19 cellular contexts compared by ENCODE assay signal in the genomic region with DNA sequence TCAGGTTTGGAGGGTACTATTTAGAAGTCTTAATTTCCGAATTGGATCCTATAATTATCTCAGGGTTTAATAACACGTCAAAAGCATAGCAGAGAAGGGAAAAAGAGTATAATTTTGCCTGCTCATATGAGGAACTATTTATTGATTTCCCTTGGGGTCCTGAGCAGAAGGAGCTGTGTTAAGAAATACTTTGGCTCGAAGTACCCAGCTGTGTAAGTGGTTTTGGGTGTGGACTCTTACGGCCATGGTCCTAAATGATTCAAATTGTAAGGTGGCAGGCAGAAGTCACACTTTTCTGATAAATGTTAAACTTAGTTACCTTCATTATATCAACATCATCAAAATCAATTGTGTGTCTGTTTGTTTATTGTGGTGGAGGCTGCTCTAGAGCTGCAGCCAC.
DNase-seq lines count a peak whose midpoint lies in the region; ATAC-seq, FAIRE-seq and TF ChIP-seq lines count a peak whose summit lies in the region.
"Had no signal": no experiment of that assay in that cellular context is flagged by ENCODE, and none has a peak within 500 bp of the region (broad histone marks: within the 10 kb centered on the region; RNA-seq: fewer than 3 reads in every experiment).

No MANE protein-coding gene starts in this region.

- no peaks in the 10 kb centered on the region for H3K27me3 ChIP-seq in right cardiac atrium (ENCODE audit: control insufficient read depth, insufficient read depth)
- no peaks in the 10 kb centered on the region for H3K27me3 ChIP-seq in H1 (replicated peaks in 1 of 4; ENCODE audit: control insufficient read depth in 3 of 4, extremely low read depth in 1 of 4, insufficient read depth in 3 of 4, low read length in 3 of 4)

- TF ChIP-seq CTCF in NB4 (IDR thresholded peaks at IDR 0.05; ENCODE audit: low read depth, low read length) (no peak), H1 (IDR thresholded peaks at IDR 0.05; ENCODE audit: control extremely low read depth in 1 of 3, insufficient read depth in 1 of 3, low read depth in 1 of 3, low read length in 3 of 3) (no peak)

- H3K9me3 ChIP-seq in right cardiac atrium (ENCODE audit: control insufficient read depth, low read length) (peaks cover 4% of the 10 kb centered on the region), H1 (ENCODE audit: insufficient read depth in 2 of 2, low read depth in 1 of 2, low read length in 1 of 2) (no peaks in the 10 kb centered on the region)

- peak overlapping the region; percentile 52; the same call in 1 of the 2 replicates for H2BK12ac ChIP-seq in H1 (ENCODE audit: low read depth, low read length)

- intact Hi-C loops in Right ventricle myocardium superior (cut with DNase I) (no loop called here), right cardiac atrium (cut with DNase I) (no loop called here)

- no peak overlapping the region for H3K14ac ChIP-seq in H1 (ENCODE audit: insufficient read length)

- H2AFZ ChIP-seq in H1 (ENCODE audit: low read length): no peak overlapping the region

- no peaks in the 10 kb centered on the region for H3K23me2 ChIP-seq in H1 (ENCODE audit: low read depth, low read length)

- no peaks in the 10 kb centered on the region for H4K20me1 ChIP-seq in H1 (replicated peaks in 1 of 2; ENCODE audit: control insufficient read depth in 1 of 2, insufficient read depth in 2 of 2, low read length in 2 of 2)

- POLR2A ChIA-PET in H1 (lab: Charles Lee; ENCODE audit: partially characterized antibody): no interaction called here

- no peak for TF ChIP-seq EP300 in H1 (IDR thresholded peaks at IDR 0.05; ENCODE audit: borderline replicate concordance in 1 of 2, low read depth in 2 of 2, low read length in 2 of 2)

- no peak overlapping the region for H3K18ac ChIP-seq in H1 (ENCODE audit: extremely low read depth, low read length)

- TF ChIP-seq POLR2A in NB4 (IDR thresholded peaks at IDR 0.05; ENCODE audit: extremely low read depth, insufficient read length) (no peak), H1 (IDR thresholded peaks at IDR 0.05; ENCODE audit: control extremely low read depth in 1 of 2, low read depth in 2 of 2, low read length in 2 of 2) (no peak)

- CTCF ChIA-PET in H1 (lab: Charles Lee; ENCODE audit: partially characterized antibody): interaction anchor here (0.8 to 1.5 kb wide), 3 partner anchors 10 to 129 kb away, joined by 3 to 4 read pairs (median 3); no protein-coding TSS in a partner anchor

- no peak for FAIRE-seq in H1 (lab: Jason Lieb, UNC)
- FAIRE-seq: GM12878 had no signal

- no peak overlapping the region for H3K23ac ChIP-seq in H1 (ENCODE audit: insufficient read length)

- ATAC-seq in Right ventricle myocardium superior (ENCODE audit: poor library complexity) (peak; percentile 45), right cardiac atrium (no peak), GM19324 (IDR thresholded peaks at IDR 0.05; ENCODE audit: low FRiP score, unreplicated experiment) (no peak), GM21619 (IDR thresholded peaks at IDR 0.05; ENCODE audit: unreplicated experiment) (no peak)
- ATAC-seq: GM12878, PC-3, T-cell had no signal

- H3K4me2 ChIP-seq in H1 (ENCODE audit: insufficient read depth in 1 of 2, low read depth in 2 of 2, low read length in 2 of 2): no peak overlapping the region; a peak in 1 of 4 replicates

- no peak overlapping the region for H4K8ac ChIP-seq in H1 (ENCODE audit: extremely low read depth, insufficient read depth, low read length)

- no peak for DNase-seq in Right ventricle myocardium superior
- DNase-seq in right cardiac atrium: no peak
- DNase-seq in NB4 (ENCODE audit: low read depth): peak; percentile 18
- no peak for DNase-seq in H1 (ENCODE audit: low read depth in 1 of 2, low spot score in 2 of 2)
- no peak for DNase-seq in NCI-H187 treated with DMSO at 0.1 percent for 48 hours (lab: John Stamatoyannopoulos, UW)
- DNase-seq: CD4-positive, alpha-beta memory T cell; COR-L47; DMS53; EL; GDM1; KBM-7; NCI-H2081 treated with DMSO at 0.1 percent for 48 hours; NCI-H82; NK-92 treated with Interleukin-12 subunit alpha and Interleukin-12 subunit beta, amount 100 ng/mL, for 24 hours; PC-3; T-cell had no signal

- no peak overlapping the region for H2BK15ac ChIP-seq in H1 (ENCODE audit: low read length)

- H3K4me3 ChIP-seq in right cardiac atrium (ENCODE audit: low read length) (no peak overlapping the region), NB4 (ENCODE audit: low read depth, low read length) (no peak overlapping the region), H1 (ENCODE audit: extremely low read depth in 1 of 4, insufficient read depth in 2 of 4, low read depth in 3 of 4, low read length in 4 of 4) (no peak overlapping the region)
- H3K4me3 ChIP-seq: GM12878 had no signal

- no peaks in the 10 kb centered on the region for H3K36me3 ChIP-seq in H1 (ENCODE audit: control insufficient read depth in 2 of 4, insufficient read depth in 4 of 4, low read length in 3 of 4)

- H3K4ac ChIP-seq in H1 (replicated peaks; ENCODE audit: insufficient read length, low read depth, low read length): no peak overlapping the region

- no peak for TF ChIP-seq RAD21 in H1 (IDR thresholded peaks at IDR 0.05 in 1 of 2, conservative IDR thresholded peaks at IDR 0.05 in 1 of 2; ENCODE audit: low read depth in 2 of 2, low read length in 2 of 2)

- no peak overlapping the region for H2BK5ac ChIP-seq in H1 (ENCODE audit: low read depth, low read length)

- H4K5ac ChIP-seq in H1 (ENCODE audit: insufficient read length, low read depth, low read length): no peak overlapping the region

- no peak overlapping the region for H3K56ac ChIP-seq in H1 (replicated peaks; ENCODE audit: insufficient read length, low read depth, low read length)

- no peak overlapping the region for H2BK120ac ChIP-seq in H1 (replicated peaks; ENCODE audit: low read depth, low read length)

- H3K79me1 ChIP-seq in H1 (ENCODE audit: low read depth, low read length): no peaks in the 10 kb centered on the region; the same call in 1 of the 2 replicates

- WGBS in right cardiac atrium: 79% methylated on average over 4 of the region's 4 CpGs
- WGBS in H1 (ENCODE audit: extremely low coverage in 1 of 2, insufficient coverage in 1 of 2, insufficient read length in 1 of 2, insufficient replicate concordance in 2 of 2, low coverage in 1 of 2, low lambda C conversion rate in 2 of 2, missing lambda C conversion rate in 1 of 2), 2 experiments: 81% methylated on average over 4 of the region's 4 CpGs; no CpG with 5 or more reads in 1 of the 2 experiments

- no peak overlapping the region for H2AK5ac ChIP-seq in H1 (ENCODE audit: low read depth, low read length)

- no peak overlapping the region for H4K91ac ChIP-seq in H1 (replicated peaks; ENCODE audit: insufficient read length, low read length)

- H3K9ac ChIP-seq in H1 (replicated peaks in 1 of 4; ENCODE audit: extremely low read depth in 1 of 4, low read depth in 3 of 4, low read length in 3 of 4): no peak overlapping the region

- H3K27ac ChIP-seq in right cardiac atrium (ENCODE audit: low read length): no peak overlapping the region
- H3K27ac ChIP-seq in H1 (ENCODE audit: low read depth, low read length): no peak overlapping the region

- H3K4me1 ChIP-seq in right cardiac atrium (ENCODE audit: control insufficient read depth, insufficient read depth, low read length): no peaks in the 10 kb centered on the region
- peaks cover 5 to 12% (median 9%) of the 10 kb centered on the region in 4 experiments for H3K4me1 ChIP-seq in H1 (replicated peaks in 1 of 4; ENCODE audit: control insufficient read depth in 3 of 4, insufficient read depth in 4 of 4, low read length in 3 of 4)

- H3K79me2 ChIP-seq in H1 (ENCODE audit: control insufficient read depth in 1 of 2, insufficient read depth in 2 of 2, low read length in 2 of 2): no peaks in the 10 kb centered on the region

- no peak overlapping the region for H2BK20ac ChIP-seq in H1 (ENCODE audit: low read length)

TF ChIP-seq in H1, 55 proteins besides CTCF, POLR2A, EP300 and RAD21:
- TF ChIP-seq SAP30 (IDR thresholded peaks at IDR 0.05; ENCODE audit: insufficient read depth, insufficient replicate concordance, low read length): no peak
- no peak for TF ChIP-seq BCL11A (IDR thresholded peaks at IDR 0.05; ENCODE audit: low read depth in 2 of 2, low read length in 2 of 2)
- TF ChIP-seq EGR1 (IDR thresholded peaks at IDR 0.05; ENCODE audit: borderline replicate concordance, low read depth, low read length): no peak
- no peak for TF ChIP-seq SUZ12 (IDR thresholded peaks at IDR 0.05; ENCODE audit: low read length)
- TF ChIP-seq TEAD4 (IDR thresholded peaks at IDR 0.05; ENCODE audit: low read depth, low read length): no peak
- TF ChIP-seq SRF (IDR thresholded peaks at IDR 0.05; ENCODE audit: low read depth, low read length): no peak
- TF ChIP-seq POLR2AphosphoS5 (IDR thresholded peaks at IDR 0.05; ENCODE audit: low read depth, low read length): no peak
- TF ChIP-seq MAFK (IDR thresholded peaks at IDR 0.05; ENCODE audit: low read depth, low read length): no peak
